Comparison of ENCODE assay signal across 8 cellular contexts in the genomic region with DNA sequence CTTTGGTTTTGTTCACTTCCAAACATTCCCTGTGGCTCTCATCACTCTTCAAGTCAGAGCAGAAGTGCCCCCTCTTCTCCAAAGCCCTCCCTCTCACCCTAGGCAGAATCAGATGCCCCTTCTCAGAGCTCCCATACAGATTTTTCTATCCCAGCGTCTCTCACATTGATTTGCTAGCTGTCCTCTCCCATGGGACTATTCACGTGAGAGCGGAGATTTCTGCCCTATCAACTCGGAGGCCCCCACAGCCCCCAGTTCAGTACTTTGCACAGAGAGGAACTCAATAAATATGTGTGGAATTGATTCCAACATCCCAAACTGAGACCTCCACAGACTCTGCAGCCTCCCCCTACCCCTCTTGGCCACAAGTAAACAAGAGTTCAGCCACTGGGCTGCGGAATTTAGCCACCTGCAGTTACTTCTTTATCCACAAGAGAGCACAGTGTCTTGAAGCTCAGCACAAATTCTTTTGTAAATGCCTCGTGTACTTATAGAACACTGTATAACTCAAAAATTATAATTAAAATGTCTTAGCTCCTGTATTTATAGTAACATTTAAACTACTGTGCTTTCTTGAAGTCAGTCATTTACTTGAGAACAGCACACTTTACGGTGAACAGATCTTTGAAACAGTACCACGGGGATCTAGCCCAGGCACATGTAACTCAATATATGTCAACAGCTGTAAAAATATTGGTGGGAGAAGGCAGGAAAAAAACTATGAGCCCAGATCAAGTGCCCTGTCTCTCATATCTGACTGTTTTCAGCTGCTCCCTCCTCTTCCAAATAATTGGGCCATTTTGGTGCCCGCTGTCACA.
A peak's percentile ranks its signal among the peaks of the same experiment; 100 is the strongest.
DNase-seq lines count a peak whose midpoint lies in the region; ATAC-seq and TF ChIP-seq lines count a peak whose summit lies in the region.

No MANE protein-coding gene starts in this region.

- intact Hi-C loops in CD4-positive, alpha-beta T cell (cut with DNase I, micrococcal nuclease), result no loop called here

- no peak overlapping the region for H3K27ac Mint-ChIP-seq in CD4-positive, alpha-beta T cell

- DNase-seq in NCI-H82 treated with DMSO at 0.1 percent for 48 hours (lab: John Stamatoyannopoulos, UW; ENCODE audit: unreplicated experiment) (peak; percentile 72), fibroblast of lung (ENCODE audit: low read depth in 2 of 2) (peak; percentile 47 to 54), skeletal muscle cell (ENCODE audit: low read depth) (peak; percentile 20), NCI-H345 (lab: John Stamatoyannopoulos, UW) (no peak)
- no peak for DNase-seq in CD4-positive, alpha-beta T cell

- H3K4me3 ChIP-seq in HEK293 (ENCODE audit: low read depth, low read length) (no peak overlapping the region), fibroblast of lung (replicated peaks in 1 of 4; ENCODE audit: control extremely low read depth in 1 of 4, insufficient read depth in 1 of 4, low read depth in 3 of 4, low read length in 4 of 4) (no peak overlapping the region), skeletal muscle cell (ENCODE audit: low read depth, low read length) (no peak overlapping the region)

- H3K4me2 ChIP-seq in fibroblast of lung (ENCODE audit: extremely low read depth, insufficient read depth, low read length), result no peak overlapping the region

- no peak overlapping the region for H3K4me3 Mint-ChIP-seq in CD4-positive, alpha-beta T cell

- no peaks in the 10 kb centered on the region for H4K20me1 ChIP-seq in fibroblast of lung (ENCODE audit: control insufficient read depth, extremely low read depth, insufficient read depth, low read length)

- no peak for ATAC-seq in CD4-positive, alpha-beta T cell (ENCODE audit: poor library complexity)
- no peak for ATAC-seq in HG02973 (IDR thresholded peaks at IDR 0.05; ENCODE audit: unreplicated experiment)
- no peak for ATAC-seq in HG03457 (IDR thresholded peaks at IDR 0.05; ENCODE audit: unreplicated experiment)

- CTCF ChIA-PET in HEK293 (lab: Yijun Ruan, JAX), result interaction anchor here (0.6 to 2.9 kb wide), 18 partner anchors 9 to 1112 kb away, joined by 3 to 10 read pairs (median 3); no protein-coding TSS in a partner anchor
- CTCF ChIA-PET in CD4-positive, alpha-beta T cell (lab: Charles Lee), result no interaction called here

- H2AFZ ChIP-seq in fibroblast of lung (ENCODE audit: low read length), result no peak overlapping the region

- no peaks in the 10 kb centered on the region for H3K27me3 ChIP-seq in fibroblast of lung (ENCODE audit: control insufficient read depth, insufficient read depth, low read length)
- H3K27me3 ChIP-seq in CD4-positive, alpha-beta T cell (ENCODE audit: control insufficient read depth, insufficient read depth, low read length), result no peaks in the 10 kb centered on the region

- no peak overlapping the region for H3K27ac ChIP-seq in HEK293 (ENCODE audit: extremely low read depth, low read depth, low read length)
- H3K27ac ChIP-seq in fibroblast of lung (ENCODE audit: insufficient read depth, low read length), result no peak overlapping the region
- H3K27ac ChIP-seq in CD4-positive, alpha-beta T cell (ENCODE audit: low read depth, low read length), result no peak overlapping the region

- H3K9me3 ChIP-seq in HEK293 (ENCODE audit: control insufficient read depth, insufficient read depth, low read depth, low read length) (no peaks in the 10 kb centered on the region), fibroblast of lung (ENCODE audit: control insufficient read depth, insufficient read depth, low read depth, low read length) (no peaks in the 10 kb centered on the region)
- H3K9me3 ChIP-seq in CD4-positive, alpha-beta T cell (ENCODE audit: control insufficient read depth, low read length), result no peaks in the 10 kb centered on the region

- POLR2A ChIA-PET in HEK293 (lab: Yijun Ruan, JAX), result no interaction called here
- POLR2A ChIA-PET in CD4-positive, alpha-beta T cell (lab: Charles Lee), result interaction anchor here (1.4 kb wide), 1 partner anchor 28 kb away, joined by 3 read pairs; no protein-coding TSS in a partner anchor

- H3K36me3 ChIP-seq in HEK293 (ENCODE audit: control insufficient read depth in 2 of 2, insufficient read depth in 1 of 2, low read length in 2 of 2) (no peaks in the 10 kb centered on the region), fibroblast of lung (ENCODE audit: control insufficient read depth, insufficient read depth, low read length) (no peaks in the 10 kb centered on the region)

- no peaks in the 10 kb centered on the region for H3K79me2 ChIP-seq in fibroblast of lung (ENCODE audit: control insufficient read depth, insufficient read depth, low read length)

- no peaks in the 10 kb centered on the region for H3K27me3 Mint-ChIP-seq in CD4-positive, alpha-beta T cell

- no peaks in the 10 kb centered on the region; the same call in 1 of the 2 replicates for H3K4me1 ChIP-seq in HEK293 (ENCODE audit: control insufficient read depth, insufficient read depth, low read length)
- H3K4me1 ChIP-seq in fibroblast of lung (ENCODE audit: control insufficient read depth, extremely low read depth, insufficient read depth, low read length), result no peaks in the 10 kb centered on the region

- no peaks in the 10 kb centered on the region for H3K4me1 Mint-ChIP-seq in CD4-positive, alpha-beta T cell (ENCODE audit: low read depth)

- no peaks in the 10 kb centered on the region for H3K36me3 Mint-ChIP-seq in CD4-positive, alpha-beta T cell (ENCODE audit: low read depth)

- no peak overlapping the region for H3K9ac ChIP-seq in fibroblast of lung (ENCODE audit: insufficient read depth, low read length)

- H3K9me3 Mint-ChIP-seq in CD4-positive, alpha-beta T cell, result no peaks in the 10 kb centered on the region

- 0 out of 2 replicates have a peak, but pooled peaks have one; percentile 27 for TF ChIP-seq CTCF in HEK293 (tag by site-specific recombination; IDR thresholded peaks at IDR 0.05)
- TF ChIP-seq CTCF in fibroblast of lung (conservative IDR thresholded peaks at IDR 0.05 in 1 of 2, IDR thresholded peaks at IDR 0.05 in 1 of 2; ENCODE audit: low read depth in 1 of 2, low read length in 2 of 2), result peak; percentile 26 to 59
- no peak for TF ChIP-seq CTCF in CD4-positive, alpha-beta T cell (IDR thresholded peaks at IDR 0.05)

TF ChIP-seq in HEK293, 187 proteins besides CTCF, POLR2A, EP300 and RAD21:
- TF ChIP-seq TCF7L2 (IDR thresholded peaks at IDR 0.05; ENCODE audit: borderline replicate concordance, low read depth, low read length), result no peak
- TF ChIP-seq, protein P1, sequence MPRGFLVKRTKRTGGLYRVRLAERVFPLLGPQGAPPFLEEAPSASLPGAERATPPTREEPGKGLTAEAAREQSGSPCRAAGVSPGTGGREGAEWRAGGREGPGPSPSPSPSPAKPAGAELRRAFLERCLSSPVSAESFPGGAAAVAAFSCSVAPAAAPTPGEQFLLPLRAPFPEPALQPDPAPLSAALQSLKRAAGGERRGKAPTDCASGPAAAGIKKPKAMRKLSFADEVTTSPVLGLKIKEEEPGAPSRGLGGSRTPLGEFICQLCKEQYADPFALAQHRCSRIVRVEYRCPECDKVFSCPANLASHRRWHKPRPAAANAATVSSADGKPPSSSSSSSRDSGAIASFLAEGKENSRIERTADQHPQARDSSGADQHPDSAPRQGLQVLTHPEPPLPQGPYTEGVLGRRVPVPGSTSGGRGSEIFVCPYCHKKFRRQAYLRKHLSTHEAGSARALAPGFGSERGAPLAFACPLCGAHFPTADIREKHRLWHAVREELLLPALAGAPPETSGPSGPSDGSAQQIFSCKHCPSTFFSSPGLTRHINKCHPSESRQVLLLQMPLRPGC (tag by site-specific recombination; IDR thresholded peaks at IDR 0.05), result no peak
- TF ChIP-seq ZSCAN18 (tag by site-specific recombination; IDR thresholded peaks at IDR 0.05), result no peak

Comparison
In these comparisons a context has a peak if more than half of its experiments do, and no peak if none do; other contexts are left out.
1. DNase-seq: peak in NCI-H82 treated with DMSO at 0.1 percent for 48 hours (single experiment), fibroblast of lung (2 of 2) and skeletal muscle cell (single experiment); none in CD4-positive, alpha-beta T cell (0 of 10) and NCI-H345 (single experiment).